Comparison of ENCODE assay signal across 8 cellular contexts in the genomic region with DNA sequence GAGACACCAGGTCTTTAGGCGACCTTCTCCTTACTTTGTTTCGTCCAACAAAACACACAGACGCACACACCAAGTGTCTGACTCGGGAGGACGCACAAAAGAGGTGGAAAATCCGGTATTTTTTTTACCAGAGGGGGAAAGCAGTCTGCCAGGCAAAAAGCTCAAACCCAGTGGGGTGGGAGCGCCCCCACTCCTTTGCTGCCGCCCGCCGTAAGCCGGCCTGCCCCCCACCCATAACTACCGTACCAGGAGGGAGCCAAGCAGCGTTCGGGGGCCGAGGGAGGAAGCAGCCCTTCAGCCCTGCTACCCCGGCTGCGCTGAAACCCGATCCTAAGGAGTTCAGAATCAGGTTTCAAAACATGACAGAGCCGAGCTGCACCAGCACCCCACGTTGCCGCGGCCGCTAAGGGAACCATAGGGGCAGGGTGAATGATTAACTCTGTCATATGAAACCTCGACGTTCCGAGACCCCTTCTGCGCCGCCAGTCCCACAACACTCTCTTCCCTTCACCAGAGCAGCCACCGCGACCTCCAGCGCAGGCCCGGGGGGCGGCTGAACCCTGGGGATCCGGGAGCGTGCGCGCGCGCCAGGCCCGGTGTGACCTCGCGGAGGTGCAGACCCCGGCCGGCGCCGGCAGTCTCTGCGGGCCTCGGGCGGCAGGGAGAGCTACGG. TPM values are rescaled to one million over a fixed set of nuclear protein-coding genes. Genes with fewer than 3 reads are reported as not detected.
A peak's percentile ranks its signal among the peaks of the same experiment; 100 is the strongest.
DNase-seq lines count a peak whose midpoint lies in the region; ATAC-seq and TF ChIP-seq lines count a peak whose summit lies in the region.

No MANE protein-coding gene starts in this region.

- TF ChIP-seq CTCF in GM12864 (IDR thresholded peaks at IDR 0.05; ENCODE audit: low read depth, low read length, missing control alignments): no peak
- no peak for TF ChIP-seq CTCF in HL-60 (IDR thresholded peaks at IDR 0.05; ENCODE audit: insufficient read depth, low read length)
- TF ChIP-seq CTCF in spleen (IDR thresholded peaks at IDR 0.05 in 8 of 11, conservative IDR thresholded peaks at IDR 0.05 in 3 of 11): no peak

- intact Hi-C loops in spleen (cut with DNase I; ENCODE audit: low total_unique reads): no loop called here

- H3K9me3 ChIP-seq in spleen: no peaks in the 10 kb centered on the region

- TF ChIP-seq POLR2A in spleen (IDR thresholded peaks at IDR 0.05): no peak

- peaks cover 13 to 38% (median 35%) of the 10 kb centered on the region in 6 donors for H3K4me1 ChIP-seq in spleen

- no peaks in the 10 kb centered on the region for H3K36me3 ChIP-seq in spleen

- WGBS in spleen, 5 donors: 1 to 2% (median 1%) methylated on average over 25 to 50 of the region's 50 CpGs

- no peak for ATAC-seq in GM18873 (IDR thresholded peaks at IDR 0.05; ENCODE audit: low FRiP score, unreplicated experiment)
- no peak for ATAC-seq in GM18861 (IDR thresholded peaks at IDR 0.05; ENCODE audit: unreplicated experiment)

- H3K4me3 ChIP-seq in GM12864 (ENCODE audit: low read depth, low read length) (peak overlapping the region; percentile 56), HL-60 (replicated peaks; ENCODE audit: insufficient read depth, low read length) (peak overlapping the region; percentile 74), spleen (peak overlapping the region; percentile 45 to 80 (median 62))

- no peak overlapping the region for H3K27ac ChIP-seq in HL-60 (replicated peaks)
- H3K27ac ChIP-seq in spleen: no peak overlapping the region

- H3K27me3 ChIP-seq in HL-60 (ENCODE audit: insufficient read depth, poor library complexity, severe bottlenecking) (peaks cover 63% of the 10 kb centered on the region), spleen (replicated peaks in 1 of 7) (peaks cover 4 to 100% (median 72%) of the 10 kb centered on the region in 7 donors)

- DNase-seq in GM12864 (ENCODE audit: low read depth) (no peak), HL-60 (ENCODE audit: low read depth in 1 of 2, low spot score in 1 of 2) (peak in 1 of 2 experiments; percentile 22), RKO (ENCODE audit: low spot score) (peak; percentile 77), astrocyte of the hippocampus (ENCODE audit: low read depth, low spot score) (peak; percentile 79), iPS-NIHi11 (ENCODE audit: low spot score) (peak; percentile 75), spleen (peak; percentile 74)

RNA-seq across cellular contexts. Expression of gene SIX4, which starts 1.9 kb away (rescaled TPM):
- total RNA-seq in spleen: under 1 TPM in 3 of 7 donors, not detected in 4; 0.34 to 0.51 (median 0.39) TPM
- under 1 TPM; 0.03 to 0.05 (median 0.04) TPM for polyA plus RNA-seq in spleen

RNA-seq across cellular contexts. Expression of gene MNAT1, which starts 12.3 kb away (rescaled TPM):
- total RNA-seq in spleen: 10 to 100 TPM; 20.4 to 34.3 (median 27.5) TPM
- polyA plus RNA-seq in spleen: 10 to 100 TPM; 11.9 to 13.8 (median 13.3) TPM
